In the genomic region with DNA sequence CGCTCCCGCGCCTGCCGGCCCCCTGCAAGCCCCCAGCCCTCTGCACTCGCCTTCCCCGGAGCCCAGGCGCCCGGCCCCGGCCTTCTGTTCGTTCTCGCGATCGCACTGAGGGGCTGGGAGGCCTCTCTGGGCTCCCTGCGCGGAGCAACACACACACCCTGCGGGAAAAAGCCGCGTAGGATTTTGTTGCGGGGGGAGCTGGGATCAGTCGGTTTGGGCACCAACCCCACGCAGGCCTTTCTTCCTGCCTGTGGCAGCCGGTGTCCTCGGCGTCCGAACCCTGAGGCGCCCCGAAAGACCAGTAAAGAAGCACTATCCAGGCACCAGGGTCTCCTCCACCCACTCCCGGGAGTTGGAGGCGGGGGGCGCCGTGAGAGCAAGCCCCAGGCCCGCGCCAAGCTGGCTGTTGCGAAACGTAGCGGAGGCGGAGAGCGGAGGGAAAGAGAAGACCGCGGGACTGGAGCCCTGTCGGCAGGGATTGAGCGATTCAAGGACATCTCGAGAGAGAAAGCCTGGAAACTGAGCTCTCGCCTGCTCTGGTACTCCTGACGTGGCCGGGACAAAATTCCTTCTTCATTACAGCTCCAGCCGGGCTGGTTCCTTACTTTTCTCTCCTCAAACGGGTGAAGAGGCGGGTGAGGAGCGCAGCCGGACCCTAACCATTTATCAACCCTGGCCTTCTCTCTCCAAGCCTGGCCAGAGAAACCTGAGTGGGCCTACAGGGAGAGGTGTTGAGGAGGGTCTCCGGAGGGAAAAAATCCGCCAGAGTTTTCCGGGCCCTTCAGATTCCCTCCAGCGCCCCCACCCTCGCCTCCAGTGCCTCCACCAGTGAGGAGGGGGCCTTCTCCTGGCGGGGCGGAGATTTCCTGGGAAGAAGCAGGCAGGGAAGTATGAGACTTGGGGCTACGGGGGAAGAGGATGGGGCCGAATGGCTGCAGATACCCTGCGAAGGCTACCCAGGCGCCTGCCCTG, we compare ENCODE assay signal across 17 cellular contexts. TPM values are rescaled to one million over a fixed set of nuclear protein-coding genes. Genes with fewer than 3 reads are reported as not detected.
A peak's percentile ranks its signal among the peaks of the same experiment; 100 is the strongest.
DNase-seq lines count a peak whose midpoint lies in the region; TF ChIP-seq lines count a peak whose summit lies in the region.
"Had no signal": no experiment of that assay in that cellular context is flagged by ENCODE, and none has a peak within 500 bp of the region (broad histone marks: within the 10 kb centered on the region; RNA-seq: fewer than 3 reads in every experiment).

No MANE protein-coding gene starts in this region.

- no CpG with 5 or more reads among the region's 62 CpGs for WGBS in trophoblast cell (ENCODE audit: extremely low coverage, insufficient coverage, insufficient read length)

- CTCF ChIA-PET in RWPE1 (lab: Yijun Ruan, JAX): interaction anchor here (0.7 to 2.9 kb wide), 5 partner anchors 43 to 177 kb away, joined by 3 to 28 read pairs (median 6); no protein-coding TSS in a partner anchor

- H3K36me3 ChIP-seq in trophoblast cell (ENCODE audit: control insufficient read depth in 1 of 2, insufficient read depth in 2 of 2, low read length in 2 of 2): no peaks in the 10 kb centered on the region
- H3K36me3 ChIP-seq: BLaER1, gastroesophageal sphincter, SJCRH30, vagina had no signal

- H3K9ac ChIP-seq in trophoblast cell (ENCODE audit: low read length): no peak overlapping the region
- H3K9ac ChIP-seq: BLaER1 had no signal

- no peak overlapping the region for H2BK5ac ChIP-seq in trophoblast cell (ENCODE audit: low read depth, low read length, poor library complexity)

- TF ChIP-seq CTCF in glutamatergic neuron (IDR thresholded peaks at IDR 0.05; ENCODE audit: partially characterized antibody, unreplicated experiment) (no peak), RWPE1 (conservative IDR thresholded peaks at IDR 0.05; ENCODE audit: low read depth) (no peak)

- H3K36me3 Mint-ChIP-seq in glutamatergic neuron (ENCODE audit: unreplicated experiment): no peaks in the 10 kb centered on the region
- H3K36me3 Mint-ChIP-seq: memory B cell had no signal

- peaks cover 6% of the 10 kb centered on the region for H3K4me1 Mint-ChIP-seq in glutamatergic neuron (ENCODE audit: low read depth, unreplicated experiment)

- no peak overlapping the region for H3K4me3 ChIP-seq in trophoblast cell (ENCODE audit: low read depth, low read length)
- H3K4me3 ChIP-seq: BLaER1, SJCRH30, vagina had no signal

- H2BK12ac ChIP-seq in trophoblast cell (ENCODE audit: low read length): no peak overlapping the region

- peak overlapping the region; percentile 35 for H3K4me2 ChIP-seq in trophoblast cell (ENCODE audit: low read length)
- H3K4me2 ChIP-seq: BLaER1 had no signal

- H2AK5ac ChIP-seq in trophoblast cell (ENCODE audit: low read length): no peak overlapping the region

- no peak overlapping the region for H3K14ac ChIP-seq in trophoblast cell (ENCODE audit: low read length)

- H3K27ac Mint-ChIP-seq in glutamatergic neuron (ENCODE audit: unreplicated experiment): no peak overlapping the region

- H3K4ac ChIP-seq in trophoblast cell (ENCODE audit: low read depth, low read length): no peak overlapping the region

- peaks cover 6% of the 10 kb centered on the region for H3K9me3 ChIP-seq in trophoblast cell (ENCODE audit: insufficient read depth, low read depth, low read length)
- H3K9me3 ChIP-seq: SJCRH30, vagina had no signal

- H3K18ac ChIP-seq in trophoblast cell (ENCODE audit: low read length): no peak overlapping the region

- H3K9me3 Mint-ChIP-seq in glutamatergic neuron (ENCODE audit: unreplicated experiment): peaks cover 4% of the 10 kb centered on the region

- H3K23ac ChIP-seq in trophoblast cell (ENCODE audit: low read length): no peak overlapping the region

- no peak overlapping the region for H2BK120ac ChIP-seq in trophoblast cell (ENCODE audit: insufficient read depth, low read length, poor library complexity)

- H3K27me3 ChIP-seq in trophoblast cell (ENCODE audit: insufficient read depth, low read length): peaks cover 90% of the 10 kb centered on the region
- H3K27me3 ChIP-seq: SJCRH30, vagina had no signal

- H3K4me3 Mint-ChIP-seq in glutamatergic neuron (ENCODE audit: unreplicated experiment): no peak overlapping the region
- H3K4me3 Mint-ChIP-seq: memory B cell had no signal

- no peak overlapping the region for H4K91ac ChIP-seq in trophoblast cell (ENCODE audit: low read depth, low read length)

- no peak overlapping the region for H2AFZ ChIP-seq in trophoblast cell (ENCODE audit: insufficient read depth, low read length, poor library complexity)

- peaks cover 5 to 9% of the 10 kb centered on the region in 2 experiments for H3K4me1 ChIP-seq in trophoblast cell (ENCODE audit: control insufficient read depth in 1 of 2, insufficient read depth in 2 of 2, low read length in 2 of 2)
- H3K4me1 ChIP-seq: BLaER1 had no signal

- H3K27ac ChIP-seq in trophoblast cell (ENCODE audit: low read depth, low read length): no peak overlapping the region
- no peak overlapping the region for H3K27ac ChIP-seq in RWPE1
- H3K27ac ChIP-seq in substantia nigra (ENCODE audit: low read depth, low read length, poor library complexity, severe bottlenecking): no peak overlapping the region
- H3K27ac ChIP-seq: BLaER1, SJCRH30, vagina had no signal

- H3K79me1 ChIP-seq in trophoblast cell (ENCODE audit: low read length): no peaks in the 10 kb centered on the region

- H4K8ac ChIP-seq in trophoblast cell (ENCODE audit: low read depth, low read length): no peak overlapping the region

- POLR2A ChIA-PET in RWPE1 (lab: Yijun Ruan, JAX; ENCODE audit: low non-redundant PET): no interaction called here

- DNase-seq in ELF-1 (ENCODE audit: low read depth, low spot score): peak; percentile 84
- DNase-seq in amniotic epithelial cell (ENCODE audit: low read depth): peak; percentile 95
- DNase-seq in glutamatergic neuron: peak; percentile 59
- DNase-seq in trophoblast cell: no peak
- DNase-seq in RWPE1 (ENCODE audit: low spot score): no peak
- no peak for DNase-seq in nucleus accumbens (lab: John Stamatoyannopoulos, UW)
- DNase-seq in NCI-H146 (lab: John Stamatoyannopoulos, UW): no peak
- no peak for DNase-seq in substantia nigra (lab: John Stamatoyannopoulos, UW)
- DNase-seq: EL, NCI-H1092, NCI-H524, SJCRH30 had no signal

- H3K27me3 Mint-ChIP-seq in glutamatergic neuron (ENCODE audit: unreplicated experiment): peaks cover 45% of the 10 kb centered on the region

- H4K12ac ChIP-seq in trophoblast cell (ENCODE audit: low read depth, low read length): no peak overlapping the region

- no peaks in the 10 kb centered on the region for H3K79me2 ChIP-seq in trophoblast cell (ENCODE audit: control insufficient read depth, insufficient read depth, low read length, poor library complexity)

RNA-seq across cellular contexts. Expression of a gene that starts 1.7 kb away (rescaled TPM):
- total RNA-seq in glutamatergic neuron (ENCODE audit: unreplicated experiment): not detected
- polyA plus RNA-seq in trophoblast cell (2013): not detected in 2 replicates
- total RNA-seq: cerebellum, SJCRH30, vagina had no signal

RNA-seq across cellular contexts. Expression of a gene that starts 2.9 kb away (rescaled TPM):
- total RNA-seq in glutamatergic neuron (ENCODE audit: unreplicated experiment): 0.32 TPM
- 0.10 and 0.25 TPM in 2 replicates for polyA plus RNA-seq in trophoblast cell (2013)
- total RNA-seq: cerebellum, vagina had no signal

RNA-seq across cellular contexts. Expression of a gene that starts 22.4 kb away (rescaled TPM):
- total RNA-seq in glutamatergic neuron (ENCODE audit: unreplicated experiment): not detected
- polyA plus RNA-seq in trophoblast cell (2013): 0.05 and 0.06 TPM in 2 replicates
- total RNA-seq: cerebellum, SJCRH30, vagina had no signal

RNA-seq across cellular contexts. Expression of a gene that starts 22.5 kb away (rescaled TPM):
- total RNA-seq in glutamatergic neuron (ENCODE audit: unreplicated experiment): not detected
- 0.10 and 0.14 TPM in 2 replicates for polyA plus RNA-seq in trophoblast cell (2013)
- total RNA-seq: cerebellum had no signal

RNA-seq across cellular contexts. Expression of a gene that starts 31.2 kb away (rescaled TPM):
- total RNA-seq in glutamatergic neuron (ENCODE audit: unreplicated experiment): not detected
- polyA plus RNA-seq in trophoblast cell (2013): 0.03 TPM in 1 of 2 replicates, not detected in the other
- total RNA-seq: cerebellum, gastroesophageal sphincter, vagina had no signal

Comparison
In these comparisons a context has a peak if more than half of its experiments do, and no peak if none do; other contexts are left out.
1. DNase-seq: peak in ELF-1 (single experiment), amniotic epithelial cell (single experiment) and glutamatergic neuron (single experiment); none in trophoblast cell (0 of 2), RWPE1 (single experiment), nucleus accumbens (0 of 56), NCI-H146 (single experiment) and substantia nigra (0 of 49).